ENCODE assay signal across 8 cellular contexts in the genomic region with DNA sequence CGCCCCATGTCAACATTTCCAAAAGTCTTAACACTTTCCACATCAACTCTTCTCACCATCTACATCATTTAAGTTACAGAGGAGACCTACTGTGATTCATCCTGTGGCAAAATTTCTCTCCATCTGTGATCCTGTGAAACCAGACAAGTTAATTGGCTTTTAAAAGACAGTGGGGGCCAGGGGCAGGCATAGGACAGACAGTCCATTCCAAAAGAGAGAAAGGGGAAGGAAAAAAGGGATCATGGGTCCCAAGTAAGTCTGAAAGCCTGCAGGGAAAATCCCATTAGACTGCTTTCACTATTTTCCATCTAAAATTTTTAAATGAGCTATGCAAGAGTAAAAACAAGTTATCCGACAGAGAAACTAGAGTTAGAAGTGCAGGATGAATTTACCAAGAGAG.
DNase-seq lines count a peak whose midpoint lies in the region; ATAC-seq and TF ChIP-seq lines count a peak whose summit lies in the region.

No MANE protein-coding gene starts in this region.

- no peaks in the 10 kb centered on the region for H3K9me3 Mint-ChIP-seq in naive B cell

- H3K27ac Mint-ChIP-seq in naive B cell = peak overlapping the region in 5 of 6 donors; percentile 49 to 95 (median 67)

- DNase-seq in DMS153 treated with DMSO at 0.1 percent for 48 hours (lab: John Stamatoyannopoulos, UW; ENCODE audit: unreplicated experiment) (peak; percentile 23), DMS153 (lab: John Stamatoyannopoulos, UW) (no peak), M059J (ENCODE audit: low read depth) (peak; percentile 7), brain microvascular endothelial cell (no peak), naive B cell (no peak), RWPE1 (ENCODE audit: low spot score) (no peak), NCI-H2029 treated with DMSO at 0.1 percent for 48 hours (lab: John Stamatoyannopoulos, UW) (no peak)
- DNase-seq in activated CD4-positive, CD25-positive, alpha-beta regulatory T cell treated with anti-CD3 and anti-CD28 coated beads, Interleukin-2, amount 50 U/mL, for 72 hours = no peak

- in situ Hi-C loops in brain microvascular endothelial cell (cut with HindIII; ENCODE audit: low pct_ligation_motif_present, low sequenced_read_pairs) = no loop called here

- peak overlapping the region; percentile 86 to 94 (median 92) for H3K4me3 Mint-ChIP-seq in naive B cell

- CTCF ChIA-PET in RWPE1 (lab: Yijun Ruan, JAX) = interaction anchor here (0.6 to 1.1 kb wide), 7 partner anchors 12 to 1162 kb away, joined by 3 to 6 read pairs (median 3); a partner anchor contains a TSS

- H3K36me3 ChIP-seq in brain microvascular endothelial cell (replicated peaks) = no peaks in the 10 kb centered on the region

- POLR2A ChIA-PET in RWPE1 (lab: Yijun Ruan, JAX; ENCODE audit: low non-redundant PET) = interaction anchor here (0.5 kb wide), 1 partner anchor 1175 kb away, joined by 6 read pairs; no protein-coding TSS in a partner anchor

- ATAC-seq in naive B cell (ENCODE audit: low read depth in 2 of 2) = no peak

- peak overlapping the region; percentile 90 for H3K4me3 ChIP-seq in brain microvascular endothelial cell (ENCODE audit: low read depth, low read length)

- no peaks in the 10 kb centered on the region for H3K27me3 Mint-ChIP-seq in naive B cell

- H3K27me3 ChIP-seq in brain microvascular endothelial cell (replicated peaks) = no peaks in the 10 kb centered on the region

- TF ChIP-seq CTCF in brain microvascular endothelial cell (IDR thresholded peaks at IDR 0.05; ENCODE audit: low read depth, low read length, missing control alignments) (no peak), RWPE1 (conservative IDR thresholded peaks at IDR 0.05; ENCODE audit: low read depth) (no peak)

- no peaks in the 10 kb centered on the region for H3K36me3 Mint-ChIP-seq in naive B cell

- H3K4me1 Mint-ChIP-seq in naive B cell = peaks cover 17 to 25% (median 20%) of the 10 kb centered on the region in 3 donors

- no peak overlapping the region for H3K27ac ChIP-seq in brain microvascular endothelial cell
- H3K27ac ChIP-seq in RWPE1 = no peak overlapping the region

Comparison
In these comparisons a context has a peak if more than half of its experiments do, and no peak if none do; other contexts are left out.
1. DNase-seq: peak in DMS153 treated with DMSO at 0.1 percent for 48 hours (single experiment) and M059J (single experiment); none in DMS153 (single experiment), brain microvascular endothelial cell (single experiment), naive B cell (single experiment), RWPE1 (single experiment), activated CD4-positive, CD25-positive, alpha-beta regulatory T cell treated with anti-CD3 and anti-CD28 coated beads, Interleukin-2, amount 50 U/mL, for 72 hours (single experiment) and NCI-H2029 treated with DMSO at 0.1 percent for 48 hours (single experiment).